Comparison of ENCODE assay signal across 20 cellular contexts in the genomic region with DNA sequence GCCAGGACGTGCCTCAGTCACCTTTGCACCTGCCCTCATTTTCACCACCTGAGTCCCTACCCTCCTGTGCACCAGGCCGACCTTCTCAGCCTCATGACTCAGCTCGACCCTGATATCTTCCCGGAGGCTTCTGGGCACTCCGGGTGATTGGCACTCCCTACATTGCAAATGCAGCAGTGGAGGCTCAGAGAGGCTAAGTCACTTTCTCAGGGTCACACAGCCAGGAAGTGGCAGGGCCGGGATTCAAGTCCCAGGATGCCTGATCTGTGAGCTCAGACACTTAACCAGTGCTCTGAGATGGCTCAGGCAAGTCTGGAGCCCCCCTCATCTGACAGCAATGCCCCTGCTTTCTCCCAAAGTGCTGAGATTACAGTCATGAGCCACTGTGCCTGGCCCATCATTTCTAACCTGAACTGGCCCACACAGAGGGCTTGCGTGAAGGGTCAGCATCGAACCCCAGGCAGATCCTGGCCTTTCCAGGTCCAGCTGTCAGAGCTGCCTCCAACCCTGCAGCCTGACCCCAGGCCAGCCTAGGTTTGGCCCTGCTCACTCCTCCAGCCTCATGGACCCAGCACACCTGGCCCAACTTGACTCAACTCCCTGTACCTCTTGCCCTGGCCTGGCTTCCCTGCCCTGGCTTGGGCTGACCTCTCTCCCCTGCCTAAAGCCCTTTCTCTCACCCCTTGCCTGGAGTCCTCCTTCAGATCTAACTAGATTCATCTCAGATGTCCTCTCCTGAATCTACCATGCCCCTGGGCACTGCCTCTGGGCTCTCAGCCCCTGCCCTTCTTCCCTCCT. TPM values are rescaled to one million over a fixed set of nuclear protein-coding genes. Genes with fewer than 3 reads are reported as not detected.
DNase-seq lines count a peak whose midpoint lies in the region; ATAC-seq, FAIRE-seq and TF ChIP-seq lines count a peak whose summit lies in the region.
"Had no signal": no experiment of that assay in that cellular context is flagged by ENCODE, and none has a peak within 500 bp of the region (broad histone marks: within the 10 kb centered on the region; RNA-seq: fewer than 3 reads in every experiment).

No MANE protein-coding gene starts in this region.

- TF ChIP-seq POLR2A in A549 (IDR thresholded peaks at IDR 0.05; ENCODE audit: low read length): no peak
- TF ChIP-seq POLR2A in K562 (conservative IDR thresholded peaks at IDR 0.05): no peak

- TF ChIP-seq CTCF in A549 (IDR thresholded peaks at IDR 0.05) (no peak), K562 (IDR thresholded peaks at IDR 0.05 in 2 of 3, conservative IDR thresholded peaks at IDR 0.05 in 1 of 3; ENCODE audit: insufficient read depth in 2 of 3, low read depth in 1 of 3, low read length in 3 of 3) (no peak)

- H2BK12ac ChIP-seq in mesenchymal stem cell (ENCODE audit: low read length in 2 of 2): no peak overlapping the region

- H3K9me2 ChIP-seq in GM23248 (ENCODE audit: insufficient read depth): no peaks in the 10 kb centered on the region

- H3K36me3 ChIP-seq in GM23248 (ENCODE audit: low read depth) (no peaks in the 10 kb centered on the region), K562 (ENCODE audit: control insufficient read depth, insufficient read depth, low read length) (no peaks in the 10 kb centered on the region), mesenchymal stem cell (ENCODE audit: control insufficient read depth in 1 of 2, insufficient read depth in 2 of 2, low read depth in 1 of 2, low read length in 2 of 2) (no peaks in the 10 kb centered on the region)
- H3K36me3 ChIP-seq: Peyer's patch, SJCRH30 had no signal

- H3K79me2 ChIP-seq in GM23248 (ENCODE audit: insufficient read depth) (no peaks in the 10 kb centered on the region), K562 (ENCODE audit: control insufficient read depth, insufficient read depth, low read length) (no peaks in the 10 kb centered on the region)

- H3K27ac ChIP-seq in A549 (peak overlapping the region in 1 of 2 experiments; percentile 18; a peak in 2 of 6 replicates), GM23248 (no peak overlapping the region), K562 (ENCODE audit: extremely low read depth, low read depth, low read length) (no peak overlapping the region), mesenchymal stem cell (ENCODE audit: low read length, poor library complexity, severe bottlenecking) (no peak overlapping the region)
- H3K27ac ChIP-seq: C4-2B, KMS-11, Peyer's patch, SJCRH30 had no signal

- H4K8ac ChIP-seq in mesenchymal stem cell (ENCODE audit: low read length): no peak overlapping the region

- no peak for FAIRE-seq in A549 (lab: Jason Lieb, UNC)
- FAIRE-seq in K562 (lab: Jason Lieb, UNC): no peak
- no peak for FAIRE-seq in GM19239 (lab: Jason Lieb, UNC)
- FAIRE-seq: GM12891, H54 had no signal

- TF ChIP-seq EP300 in A549 (IDR thresholded peaks at IDR 0.05): no peak
- no peak for TF ChIP-seq EP300 in K562 (IDR thresholded peaks at IDR 0.05; ENCODE audit: low read length)

- peaks cover 3% of the 10 kb centered on the region; the same call in 1 of the 2 replicates for H3K27me3 ChIP-seq in GM23248 (replicated peaks; ENCODE audit: insufficient read depth)
- H3K27me3 ChIP-seq in K562 (ENCODE audit: control insufficient read depth in 2 of 2, insufficient read depth in 2 of 2, low read length in 2 of 2): peaks cover 0 to 18% of the 10 kb centered on the region in 2 experiments; a peak in 1 of 5 replicates
- peaks cover 32 to 41% of the 10 kb centered on the region in 2 experiments for H3K27me3 ChIP-seq in mesenchymal stem cell (ENCODE audit: control insufficient read depth in 1 of 2, insufficient read depth in 1 of 2, low read length in 2 of 2)
- H3K27me3 ChIP-seq: Peyer's patch, SJCRH30 had no signal

- TF ChIP-seq RAD21 in A549 (conservative IDR thresholded peaks at IDR 0.05 in 1 of 2, IDR thresholded peaks at IDR 0.05 in 1 of 2) (no peak), K562 (CRISPR knock-in tag; conservative IDR thresholded peaks at IDR 0.05 in 1 of 2, IDR thresholded peaks at IDR 0.05 in 1 of 2) (no peak)

- H3K4ac ChIP-seq in mesenchymal stem cell (ENCODE audit: low read depth in 1 of 2, low read length in 2 of 2): no peak overlapping the region

- H2BK5ac ChIP-seq in mesenchymal stem cell (ENCODE audit: low read depth, low read length, poor library complexity, severe bottlenecking): no peak overlapping the region

- H4K20me1 ChIP-seq in GM23248 (ENCODE audit: insufficient read depth): no peaks in the 10 kb centered on the region
- H4K20me1 ChIP-seq in K562 (replicated peaks; ENCODE audit: control insufficient read depth, insufficient read depth, low read length): no peaks in the 10 kb centered on the region

- H2BK15ac ChIP-seq in mesenchymal stem cell (ENCODE audit: low read depth, poor library complexity, severe bottlenecking): peak overlapping the region; percentile 46

- H4K91ac ChIP-seq in mesenchymal stem cell (ENCODE audit: low read length): no peak overlapping the region

- H3K4me1 ChIP-seq in A549 (peaks cover 10% of the 10 kb centered on the region; the same call in 1 of the 3 replicates), GM23248 (ENCODE audit: insufficient read depth) (peaks cover 19% of the 10 kb centered on the region), K562 (replicated peaks in 1 of 2; ENCODE audit: control insufficient read depth in 2 of 2, insufficient read depth in 2 of 2, low read length in 2 of 2) (no peaks in the 10 kb centered on the region), mesenchymal stem cell (ENCODE audit: control insufficient read depth, insufficient read depth, low read depth, low read length) (peaks cover under 1% of the 10 kb centered on the region)
- H3K4me1 ChIP-seq: Peyer's patch had no signal

- no peaks in the 10 kb centered on the region for H3K79me1 ChIP-seq in mesenchymal stem cell (replicated peaks; ENCODE audit: low read length, poor library complexity, severe bottlenecking)

- no peak overlapping the region for H3K18ac ChIP-seq in mesenchymal stem cell (ENCODE audit: low read depth in 1 of 2, low read length in 2 of 2)

- H3K23ac ChIP-seq in mesenchymal stem cell (ENCODE audit: low read length in 2 of 2): no peak overlapping the region

- CTCF ChIA-PET in A549 (lab: Yijun Ruan, JAX): interaction anchor here (0.7 kb wide), 1 partner anchor 85 kb away, joined by 3 read pairs; no protein-coding TSS in a partner anchor
- CTCF ChIA-PET in K562 (lab: Yijun Ruan, JAX; ENCODE audit: low intra/inter-chr PET ratio): no interaction called here

- no peaks in the 10 kb centered on the region for H3K9me1 ChIP-seq in K562 (ENCODE audit: control insufficient read depth, insufficient read depth, low read length)

- H3K9ac ChIP-seq in GM23248 (no peak overlapping the region), K562 (ENCODE audit: insufficient read depth in 1 of 2, low read depth in 2 of 2, low read length in 2 of 2) (no peak overlapping the region), mesenchymal stem cell (ENCODE audit: low read length) (no peak overlapping the region)
- H3K9ac ChIP-seq: KMS-11 had no signal

- H3K4me3 ChIP-seq in A549: no peak overlapping the region
- H3K4me3 ChIP-seq in GM23248: no peak overlapping the region
- no peak overlapping the region for H3K4me3 ChIP-seq in K562
- no peak overlapping the region for H3K4me3 ChIP-seq in mesenchymal stem cell (ENCODE audit: insufficient read depth in 1 of 2, low read depth in 1 of 2, low read length in 2 of 2)
- H3K4me3 ChIP-seq: Peyer's patch, SJCRH30 had no signal

- H2AFZ ChIP-seq in GM23248: no peak overlapping the region
- no peak overlapping the region for H2AFZ ChIP-seq in K562 (ENCODE audit: low read depth, low read length)
- no peak overlapping the region for H2AFZ ChIP-seq in mesenchymal stem cell (ENCODE audit: low read depth, low read length)

- H3K9me3 ChIP-seq in A549: no peaks in the 10 kb centered on the region
- H3K9me3 ChIP-seq in GM23248 (ENCODE audit: low read depth): no peaks in the 10 kb centered on the region
- no peaks in the 10 kb centered on the region for H3K9me3 ChIP-seq in K562 (replicated peaks; ENCODE audit: control insufficient read depth, insufficient read depth, low read depth, low read length)
- no peaks in the 10 kb centered on the region for H3K9me3 ChIP-seq in mesenchymal stem cell (ENCODE audit: control insufficient read depth, low read length)
- H3K9me3 ChIP-seq: Peyer's patch, SJCRH30 had no signal

- H2BK120ac ChIP-seq in mesenchymal stem cell (ENCODE audit: low read depth, low read length): no peak overlapping the region

- H3K4me2 ChIP-seq in A549: peak overlapping the region; percentile 67
- H3K4me2 ChIP-seq in GM23248 (ENCODE audit: unreplicated experiment): peak overlapping the region; percentile 60
- no peak overlapping the region for H3K4me2 ChIP-seq in K562 (ENCODE audit: insufficient read depth, low read length)
- no peak overlapping the region for H3K4me2 ChIP-seq in mesenchymal stem cell (ENCODE audit: low read length, poor library complexity, severe bottlenecking)
- H3K4me2 ChIP-seq: KMS-11 had no signal

- 69% methylated on average over 3 of the region's 8 CpGs for WGBS in A549 (ENCODE audit: missing lambda C conversion rate)
- 71 to 72% methylated on average over 8 of the region's 8 CpGs for whole genome bisulfite sequencing in GM23248 (ENCODE audit: low coverage in 1 of 2, low lambda C conversion rate in 2 of 2, missing lambda C conversion rate in 2 of 2), 2 experiments
- WGBS in K562 (ENCODE audit: insufficient coverage, low coverage, missing lambda C conversion rate): 0% methylated on average over 7 of the region's 8 CpGs
- 61% methylated on average over 8 of the region's 8 CpGs for WGBS in mesenchymal stem cell

- no peak; a peak in 1 of 6 replicates for ATAC-seq in A549
- no peak for ATAC-seq in K562
- no peak for ATAC-seq in GM21529 (IDR thresholded peaks at IDR 0.05; ENCODE audit: unreplicated experiment)
- no peak for ATAC-seq in GM19463 (IDR thresholded peaks at IDR 0.05; ENCODE audit: unreplicated experiment)

- no peak overlapping the region for H2AK5ac ChIP-seq in mesenchymal stem cell (ENCODE audit: low read length, severe bottlenecking)

- no peak for DNase-seq in A549 (ENCODE audit: low read depth in 1 of 2, low spot score in 1 of 2)
- no peak for DNase-seq in GM23248
- no peak for DNase-seq in K562 (ENCODE audit: extremely low read depth in 1 of 4, low spot score in 3 of 4)
- DNase-seq in mesenchymal stem cell: no peak
- DNase-seq in GM19239 (ENCODE audit: insufficient read length, low spot score): no peak
- no peak for DNase-seq in UCSD-AML1 (lab: John Stamatoyannopoulos, UW; ENCODE audit: unreplicated experiment)
- DNase-seq: HFFc6, NCI-H1092 treated with DMSO at 0.1 percent for 48 hours, NCI-H1436 treated with DMSO at 0.1 percent for 48 hours, NCI-H2227 treated with DMSO at 0.1 percent for 48 hours, NCI-H510A treated with DMSO at 0.1 percent for 48 hours, NCI-H748 treated with DMSO at 0.1 percent for 48 hours, Peyer's patch, SJCRH30 had no signal

- POLR2A ChIA-PET in A549 (lab: Yijun Ruan, JAX) (no interaction called here), K562 (lab: Yijun Ruan, JAX) (no interaction called here)

- in situ Hi-C loops in GM23248 (cut with MboI): no loop called here
- in situ Hi-C loops in K562 (cut with MboI): no loop called here

- no TSS peak for BruUV-seq in K562 (replicated peaks; lab: Mats Ljungman, UMichigan)

- intact Hi-C loops in K562 (cut with micrococcal nuclease): no loop called here

- peaks cover 7% of the 10 kb centered on the region; the same call in 1 of the 2 replicates for H3F3A ChIP-seq in GM23248 (ENCODE audit: insufficient read depth)

- peak overlapping the region in 1 of 2 experiments; percentile 13 for H3K14ac ChIP-seq in mesenchymal stem cell (ENCODE audit: low read length in 2 of 2)

RNA-seq across cellular contexts. Expression of a gene that starts 40.7 kb away (rescaled TPM):
- polyA plus RNA-seq in A549 (2011; rRNA removed) (10.8 and 13.5 TPM in 2 replicates), A549 (2017; fragmentation: RNase III; extraction: RNeasy Plus Mini Kit Qiagen cat#74134 plus additional on column Dnase treatment) (18.2 to 19.5 TPM (median 18.9 TPM) in 3 replicates), GM23248 (2016; fragmentation: Nextera tagmentation; extraction: Ambion mirVana) (15.6 and 16.0 TPM in 2 replicates), K562 (2011; rRNA removed) (0.73 and 2.0 TPM in 2 replicates), K562 (2014; fragmentation: Illumina TruSeq; extraction: Trizol) (4.5 and 4.9 TPM in 2 replicates), K562 (2014; fragmentation: Nextera tagmentation; extraction: Ambion mirVana) (1 to 10 TPM; 1.0 to 1.1 TPM), K562 (2014; rRNA removed) (2.8 and 3.7 TPM in 2 replicates)
- polyA plus RNA-seq in A549 (2012; cell fraction: cytosol; rRNA removed): 9.7 and 13.0 TPM in 2 replicates
- 9.9 and 10.5 TPM in 2 replicates for polyA plus RNA-seq in A549 (2012; cell fraction: nucleus; rRNA removed)
- 27.6 and 29.8 TPM in 2 replicates for polyA minus RNA-seq in A549 (2011; rRNA and poly(A)+ RNA removed)
- total RNA-seq in GM23248 (2014; rRNA removed; shearing (Covaris generic)): 25.9 and 28.1 TPM in 2 replicates
- total RNA-seq in K562 (2011; cell fraction: chromatin; rRNA removed; ENCODE audit: low replicate concordance): 2.3 and 6.4 TPM in 2 replicates
- total RNA-seq in K562 (2011; cell fraction: nucleolus; rRNA removed): 5.3 and 7.7 TPM in 2 replicates
- total RNA-seq in K562 (2011; cell fraction: nucleoplasm; rRNA removed): 3.8 and 5.5 TPM in 2 replicates
- total RNA-seq in K562 (2014; rRNA removed) (3.4 and 5.0 TPM in 2 replicates), K562 (2014; rRNA removed; fragmentation: Illumina TruSeq; extraction: Trizol) (2.5 and 3.2 TPM in 2 replicates), K562 (2015; rRNA removed; fragmentation: Illumina TruSeq; extraction: Trizol) (4.0 and 4.2 TPM in 2 replicates), K562 (2021) (6.6 and 7.1 TPM in 2 replicates)
- 1.1 and 4.2 TPM in 2 replicates for polyA plus RNA-seq in K562 (2011; cell fraction: cytosol; rRNA removed)
- polyA plus RNA-seq in K562 (2011; cell fraction: nucleus; rRNA removed): 0.69 and 2.0 TPM in 2 replicates
- 4.8 and 6.4 TPM in 2 replicates for polyA plus RNA-seq in K562 (2012)
- 1.4 and 4.3 TPM in 2 replicates for polyA minus RNA-seq in K562 (2011; rRNA and poly(A)+ RNA removed)
- polyA minus RNA-seq in K562 (2011; cell fraction: cytosol; rRNA and poly(A)+ RNA removed): 2.2 and 3.6 TPM in 2 replicates
- polyA minus RNA-seq in K562 (2011; cell fraction: nucleus; rRNA and poly(A)+ RNA removed): 2.6 and 4.3 TPM in 2 replicates
- polyA plus RNA-seq in mesenchymal stem cell (2013, experiment 1 of 2): 10.6 TPM
- polyA plus RNA-seq in mesenchymal stem cell (2013, experiment 2 of 2): 10.7 TPM

Comparison
In these comparisons a context has a peak if more than half of its experiments do, and no peak if none do; other contexts are left out.
1. H3K4me2 ChIP-seq: peak in A549 (single experiment) and GM23248 (single experiment); none in K562 (single experiment) and mesenchymal stem cell (single experiment).